ENCODE assay signal across 9 cellular contexts in the genomic region with DNA sequence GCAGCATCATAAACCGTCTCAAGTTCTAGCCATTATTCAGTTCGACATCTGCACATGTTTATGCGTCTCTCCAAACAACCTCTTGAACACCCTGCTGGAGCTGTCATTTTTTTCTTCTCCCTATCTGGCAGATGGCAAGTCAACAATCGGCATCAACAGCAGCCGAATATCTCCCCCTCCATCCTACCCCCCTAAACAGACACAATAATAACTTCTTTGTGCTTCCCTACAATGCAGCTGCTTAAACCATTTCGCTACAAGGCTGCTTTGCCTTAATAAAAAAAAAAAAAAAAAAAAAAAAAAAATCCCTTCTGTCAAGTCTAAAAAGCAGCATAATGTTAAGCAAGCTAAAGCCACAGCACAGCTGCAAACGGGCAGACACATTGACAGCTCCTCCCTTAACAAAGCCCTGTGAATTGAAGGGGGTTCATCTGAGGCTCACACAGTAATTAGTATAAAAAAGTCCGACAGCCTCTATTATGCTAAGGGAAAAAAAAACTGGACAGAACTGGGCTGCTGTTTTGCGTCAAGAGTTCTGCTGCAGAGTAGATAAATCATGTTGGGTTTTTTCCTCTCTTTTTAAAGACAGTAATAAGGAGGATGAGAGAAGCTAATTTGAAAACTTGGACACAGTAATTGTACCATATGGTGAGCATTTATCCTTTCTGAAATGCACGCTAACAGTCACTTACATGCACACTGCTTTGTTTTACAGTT.
A peak's percentile ranks its signal among the peaks of the same experiment; 100 is the strongest.
DNase-seq lines count a peak whose midpoint lies in the region; ATAC-seq and TF ChIP-seq lines count a peak whose summit lies in the region.
"Had no signal": no experiment of that assay in that cellular context is flagged by ENCODE, and none has a peak within 500 bp of the region (broad histone marks: within the 10 kb centered on the region; RNA-seq: fewer than 3 reads in every experiment).

No MANE protein-coding gene starts in this region.

- ATAC-seq in esophagus mucosa: no peak
- ATAC-seq: Panc1 had no signal

- no peaks in the 10 kb centered on the region for H3K36me3 Mint-ChIP-seq in chondrocyte (ENCODE audit: low read depth)
- H3K36me3 Mint-ChIP-seq in neural crest cell (ENCODE audit: low read depth): no peaks in the 10 kb centered on the region
- H3K36me3 Mint-ChIP-seq in osteocyte (ENCODE audit: unreplicated experiment): peaks cover 2% of the 10 kb centered on the region

- H3K27ac Mint-ChIP-seq in chondrocyte (ENCODE audit: unreplicated experiment) (peak overlapping the region; percentile 15), neural crest cell (ENCODE audit: unreplicated experiment) (peak overlapping the region; percentile 78), osteocyte (ENCODE audit: unreplicated experiment) (no peak overlapping the region)

- H3K4me1 Mint-ChIP-seq in chondrocyte (ENCODE audit: low read depth): peaks cover 67% of the 10 kb centered on the region
- H3K4me1 Mint-ChIP-seq in neural crest cell: peaks cover 58% of the 10 kb centered on the region
- H3K4me1 Mint-ChIP-seq in osteocyte (ENCODE audit: unreplicated experiment): peaks cover 50% of the 10 kb centered on the region

- no peaks in the 10 kb centered on the region for H3K9me3 Mint-ChIP-seq in chondrocyte (ENCODE audit: low read depth)
- H3K9me3 Mint-ChIP-seq in neural crest cell: no peaks in the 10 kb centered on the region
- H3K9me3 Mint-ChIP-seq in osteocyte (ENCODE audit: unreplicated experiment): no peaks in the 10 kb centered on the region

- TF ChIP-seq CTCF in chondrocyte (IDR thresholded peaks at IDR 0.05): no peak
- TF ChIP-seq CTCF in neural crest cell (conservative IDR thresholded peaks at IDR 0.05): no peak
- TF ChIP-seq CTCF in osteocyte (IDR thresholded peaks at IDR 0.05): no peak

- H3K4me3 Mint-ChIP-seq in chondrocyte (ENCODE audit: unreplicated experiment) (no peak overlapping the region), neural crest cell (peak overlapping the region; percentile 63), osteocyte (ENCODE audit: unreplicated experiment) (no peak overlapping the region)

- H3K27me3 Mint-ChIP-seq in chondrocyte (ENCODE audit: low read depth): no peaks in the 10 kb centered on the region
- no peaks in the 10 kb centered on the region for H3K27me3 Mint-ChIP-seq in neural crest cell (ENCODE audit: low read depth)
- no peaks in the 10 kb centered on the region for H3K27me3 Mint-ChIP-seq in osteocyte (ENCODE audit: unreplicated experiment)

- peak; percentile 99 for DNase-seq in DMS153 (lab: John Stamatoyannopoulos, UW)
- DNase-seq in NCI-H2227 (lab: John Stamatoyannopoulos, UW; ENCODE audit: unreplicated experiment): peak; percentile 89
- no peak for DNase-seq in chondrocyte (ENCODE audit: low spot score)
- DNase-seq in neural crest cell (ENCODE audit: low read depth, low spot score): peak; percentile 20
- no peak for DNase-seq in stimulated activated CD4-positive, alpha-beta T cell treated with anti-CD3 and anti-CD28 coated beads, Interleukin-4, amount 100 ng/mL, for 24 hours
- DNase-seq in osteocyte (ENCODE audit: extremely low spot score, unreplicated experiment): no peak
- DNase-seq in RPMI8226: no peak

Comparison
In these comparisons a context has a peak if more than half of its experiments do, and no peak if none do; other contexts are left out.
1. DNase-seq: peak in DMS153 (single experiment), NCI-H2227 (single experiment) and neural crest cell (single experiment); none in chondrocyte (single experiment), stimulated activated CD4-positive, alpha-beta T cell treated with anti-CD3 and anti-CD28 coated beads, Interleukin-4, amount 100 ng/mL, for 24 hours (single experiment), osteocyte (single experiment) and RPMI8226 (single experiment).